Comparison of ENCODE assay signal across 1 cellular context in genomic region chr21:14215971-14216621, GRCh38.
TF ChIP-seq lines count a peak whose summit lies in the region.

A gene with protein sequence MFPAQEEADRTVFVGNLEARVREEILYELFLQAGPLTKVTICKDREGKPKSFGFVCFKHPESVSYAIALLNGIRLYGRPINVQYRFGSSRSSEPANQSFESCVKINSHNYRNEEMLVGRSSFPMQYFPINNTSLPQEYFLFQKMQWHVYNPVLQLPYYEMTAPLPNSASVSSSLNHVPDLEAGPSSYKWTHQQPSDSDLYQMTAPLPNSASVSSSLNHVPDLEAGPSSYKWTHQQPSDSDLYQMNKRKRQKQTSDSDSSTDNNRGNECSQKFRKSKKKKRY (plus strand): TSS chr21:14216157. CDS start chr21:14216187, 30 bp downstream.

TF ChIP-seq in SK-N-SH, 30 proteins besides CTCF, POLR2A, EP300 and RAD21:
- no peak; the same call in 1 of the 2 replicates for TF ChIP-seq NRF1 (IDR thresholded peaks at IDR 0.05; ENCODE audit: low read depth, low read length)
- no peak for TF ChIP-seq ELF1 (IDR thresholded peaks at IDR 0.05)
- TF ChIP-seq FOXJ3 (CRISPR knock-in tag; IDR thresholded peaks at IDR 0.05): no peak
- TF ChIP-seq POLR2AphosphoS5 (IDR thresholded peaks at IDR 0.05; ENCODE audit: low read depth, low read length): no peak
- TF ChIP-seq TCF12 (IDR thresholded peaks at IDR 0.05): no peak
- no peak for TF ChIP-seq NFIC (IDR thresholded peaks at IDR 0.05; ENCODE audit: borderline replicate concordance)
- TF ChIP-seq USF1 (IDR thresholded peaks at IDR 0.05; ENCODE audit: borderline replicate concordance, low read depth): no peak
- no peak for TF ChIP-seq MEF2A (IDR thresholded peaks at IDR 0.05; ENCODE audit: borderline replicate concordance, low read depth)
- no peak for TF ChIP-seq REST (IDR thresholded peaks at IDR 0.05; ENCODE audit: low read depth, low read length)
- TF ChIP-seq RXRA (IDR thresholded peaks at IDR 0.05; ENCODE audit: borderline replicate concordance, low read depth): no peak
- no peak for TF ChIP-seq GATA2 (CRISPR knock-in tag; IDR thresholded peaks at IDR 0.05)
- TF ChIP-seq TEAD4 (IDR thresholded peaks at IDR 0.05; ENCODE audit: borderline replicate concordance, insufficient read depth): no peak
- TF ChIP-seq TAF1 (IDR thresholded peaks at IDR 0.05; ENCODE audit: borderline replicate concordance, low read depth, low read length): no peak
- TF ChIP-seq SMC3 (IDR thresholded peaks at IDR 0.05; ENCODE audit: low read depth, low read length): no peak
- no peak for TF ChIP-seq PBX3 (IDR thresholded peaks at IDR 0.05)
- no peak for TF ChIP-seq FOSL2 (IDR thresholded peaks at IDR 0.05; ENCODE audit: borderline replicate concordance, low read depth)
- TF ChIP-seq, protein P1, sequence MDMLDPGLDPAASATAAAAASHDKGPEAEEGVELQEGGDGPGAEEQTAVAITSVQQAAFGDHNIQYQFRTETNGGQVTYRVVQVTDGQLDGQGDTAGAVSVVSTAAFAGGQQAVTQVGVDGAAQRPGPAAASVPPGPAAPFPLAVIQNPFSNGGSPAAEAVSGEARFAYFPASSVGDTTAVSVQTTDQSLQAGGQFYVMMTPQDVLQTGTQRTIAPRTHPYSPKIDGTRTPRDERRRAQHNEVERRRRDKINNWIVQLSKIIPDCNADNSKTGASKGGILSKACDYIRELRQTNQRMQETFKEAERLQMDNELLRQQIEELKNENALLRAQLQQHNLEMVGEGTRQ (IDR thresholded peaks at IDR 0.05; ENCODE audit: borderline replicate concordance, low read depth, low read length): no peak
